In genomic region chr10:101576229-101576863, GRCh38 we compare ENCODE assay signal across 23 cellular contexts. TPM values are rescaled to one million over a fixed set of nuclear protein-coding genes. Genes with fewer than 3 reads are reported as not detected.
DNase-seq lines count a peak whose midpoint lies in the region; ATAC-seq and TF ChIP-seq lines count a peak whose summit lies in the region.
"Had no signal": no experiment of that assay in that cellular context is flagged by ENCODE, and none has a peak within 500 bp of the region (broad histone marks: within the 10 kb centered on the region; RNA-seq: fewer than 3 reads in every experiment).

No MANE protein-coding gene starts in this region.

- H3K4me1 Mint-ChIP-seq in endodermal cell, result peaks cover 10% of the 10 kb centered on the region
- H3K4me1 Mint-ChIP-seq: activated B cell treated with CpG ODN at 0.5 μM for 24 hours; CD4-positive, CD25-positive, alpha-beta regulatory T cell; mesothelial cell of epicardium had no signal

- no peak overlapping the region for H3K9ac ChIP-seq in endodermal cell (ENCODE audit: extremely low read depth, low read length, poor library complexity, severe bottlenecking)
- H3K9ac ChIP-seq in mesenchymal stem cell (ENCODE audit: low read length), result no peak overlapping the region

- H3K9me3 Mint-ChIP-seq in endodermal cell, result peaks cover 13% of the 10 kb centered on the region
- H3K9me3 Mint-ChIP-seq: CD4-positive, CD25-positive, alpha-beta regulatory T cell; mesothelial cell of epicardium; natural killer cell treated with Interleukin-12 subunit alpha and Interleukin-12 subunit beta and Interleukin-15 and Interleukin-18, amount 100 ng/mL, for 72 hours had no signal

- no peak for ATAC-seq in GM18519 (IDR thresholded peaks at IDR 0.05; ENCODE audit: low FRiP score, unreplicated experiment)
- ATAC-seq: left lobe of liver; natural killer cell treated with Interleukin-12 subunit alpha and Interleukin-12 subunit beta and Interleukin-15 and Interleukin-18, amount 100 ng/mL, for 72 hours had no signal

- H4K91ac ChIP-seq in mesenchymal stem cell (ENCODE audit: low read length), result no peak overlapping the region

- DNase-seq in Daoy (ENCODE audit: low read depth) (peak; percentile 21), LoVo (ENCODE audit: low spot score) (peak; percentile 10), endodermal cell (no peak), mesenchymal stem cell (peak; percentile 33), testis (no peak)
- no peak for DNase-seq in stimulated activated naive CD4-positive, alpha-beta T cell treated with Interleukin-2 at 50 U/mL for 16 hours (lab: John Stamatoyannopoulos, UW)
- DNase-seq: activated B cell treated with CpG ODN at 0.5 μM for 24 hours; activated CD4-positive, alpha-beta T cell treated with anti-CD3 and anti-CD28 coated beads, Interleukin-2, amount 50 U/mL, for 4 hours; activated CD8-positive, alpha-beta memory T cell treated with anti-CD3 and anti-CD28 coated beads, Interleukin-2, amount 50 U/mL, for 48 hours; activated effector memory CD4-positive, alpha-beta T cell treated with Interleukin-2 at 50 U/mL for 16 hours; CD4-positive, CD25-positive, alpha-beta regulatory T cell; DMS 273 treated with DMSO at 0.1 percent for 48 hours; effector CD8-positive, alpha-beta T cell; heart right ventricle; Karpas-422; NCI-H1092; NCI-H2029 treated with DMSO at 0.1 percent for 48 hours; NCI-H345 had no signal

- peak overlapping the region in 1 of 2 experiments; percentile 34 for H2BK12ac ChIP-seq in mesenchymal stem cell (ENCODE audit: low read length in 2 of 2)

- H3K27ac ChIP-seq in endodermal cell (ENCODE audit: low read depth, low read length) (no peak overlapping the region), mesenchymal stem cell (ENCODE audit: low read length, poor library complexity, severe bottlenecking) (no peak overlapping the region), testis (no peak overlapping the region)
- H3K27ac ChIP-seq: heart right ventricle, vagina had no signal

- H3K4me3 Mint-ChIP-seq in endodermal cell, result no peak overlapping the region
- H3K4me3 Mint-ChIP-seq: activated B cell treated with CpG ODN at 0.5 μM for 24 hours; mesothelial cell of epicardium; natural killer cell treated with Interleukin-12 subunit alpha and Interleukin-12 subunit beta and Interleukin-15 and Interleukin-18, amount 100 ng/mL, for 72 hours had no signal

- no peaks in the 10 kb centered on the region for H3K79me1 ChIP-seq in mesenchymal stem cell (replicated peaks; ENCODE audit: low read length, poor library complexity, severe bottlenecking)

- H3K4me3 ChIP-seq in endodermal cell (ENCODE audit: low read length), result no peak overlapping the region
- no peak overlapping the region for H3K4me3 ChIP-seq in mesenchymal stem cell (ENCODE audit: insufficient read depth in 1 of 2, low read depth in 1 of 2, low read length in 2 of 2)
- no peak overlapping the region for H3K4me3 ChIP-seq in testis
- H3K4me3 ChIP-seq: heart right ventricle, vagina had no signal

- peaks cover 21% of the 10 kb centered on the region for H3K36me3 ChIP-seq in endodermal cell (ENCODE audit: control insufficient read depth, insufficient read depth, low read length)
- H3K36me3 ChIP-seq in mesenchymal stem cell (ENCODE audit: control insufficient read depth in 1 of 2, insufficient read depth in 2 of 2, low read depth in 1 of 2, low read length in 2 of 2), result peaks cover 34 to 47% of the 10 kb centered on the region in 2 experiments
- H3K36me3 ChIP-seq in testis (ENCODE audit: low read depth, missing control alignments), result no peaks in the 10 kb centered on the region

- H3K4me2 ChIP-seq in mesenchymal stem cell (ENCODE audit: low read length, poor library complexity, severe bottlenecking), result no peak overlapping the region

- WGBS in endodermal cell (ENCODE audit: insufficient coverage in 1 of 2, insufficient read length in 1 of 2), 2 experiments, result 92% methylated on average over 5 to 7 of the region's 7 CpGs
- 80% methylated on average over 5 of the region's 7 CpGs for WGBS in mesenchymal stem cell
- 92 to 95% methylated on average over 6 to 7 of the region's 7 CpGs for WGBS in testis, 2 donors

- H3K18ac ChIP-seq in mesenchymal stem cell (ENCODE audit: low read depth in 1 of 2, low read length in 2 of 2), result no peak overlapping the region

- no peak overlapping the region for H2BK120ac ChIP-seq in mesenchymal stem cell (ENCODE audit: low read depth, low read length)

- H3K9me3 ChIP-seq in endodermal cell (ENCODE audit: control insufficient read depth, low read length), result peaks cover 9% of the 10 kb centered on the region
- peaks cover 6% of the 10 kb centered on the region for H3K9me3 ChIP-seq in mesenchymal stem cell (ENCODE audit: control insufficient read depth, low read length)
- H3K9me3 ChIP-seq in testis, result no peaks in the 10 kb centered on the region

- TF ChIP-seq CTCF in endodermal cell (conservative IDR thresholded peaks at IDR 0.05) (no peak), testis (IDR thresholded peaks at IDR 0.05) (no peak)

- H3K23ac ChIP-seq in mesenchymal stem cell (ENCODE audit: low read length in 2 of 2), result no peak overlapping the region

- intact Hi-C loops in testis (cut with DNase I; ENCODE audit: low total_unique reads), result no loop called here

- H3K4me1 ChIP-seq in endodermal cell (ENCODE audit: control insufficient read depth, insufficient read depth, low read length) (peaks cover 3% of the 10 kb centered on the region), mesenchymal stem cell (ENCODE audit: control insufficient read depth, insufficient read depth, low read depth, low read length) (no peaks in the 10 kb centered on the region), testis (no peaks in the 10 kb centered on the region)
- H3K4me1 ChIP-seq: heart right ventricle, vagina had no signal

- H2AFZ ChIP-seq in mesenchymal stem cell (ENCODE audit: low read depth, low read length), result no peak overlapping the region

- H2AK5ac ChIP-seq in mesenchymal stem cell (ENCODE audit: low read length, severe bottlenecking), result no peak overlapping the region

- no peak for TF ChIP-seq POLR2A in testis (IDR thresholded peaks at IDR 0.05)

- H3K27ac Mint-ChIP-seq in endodermal cell, result peak overlapping the region; percentile 55
- H3K27ac Mint-ChIP-seq: activated B cell treated with CpG ODN at 0.5 μM for 24 hours; mesothelial cell of epicardium; natural killer cell treated with Interleukin-12 subunit alpha and Interleukin-12 subunit beta and Interleukin-15 and Interleukin-18, amount 100 ng/mL, for 72 hours had no signal

- H3K27me3 ChIP-seq in endodermal cell (ENCODE audit: control insufficient read depth, insufficient read depth, low read length, poor library complexity, severe bottlenecking), result peaks cover 19% of the 10 kb centered on the region
- H3K27me3 ChIP-seq in mesenchymal stem cell (ENCODE audit: control insufficient read depth in 1 of 2, insufficient read depth in 1 of 2, low read length in 2 of 2), result peaks cover 0 to 3% of the 10 kb centered on the region in 2 experiments
- H3K27me3 ChIP-seq in testis, result no peaks in the 10 kb centered on the region
- H3K27me3 ChIP-seq: heart right ventricle, vagina had no signal

- no peak overlapping the region for H2BK15ac ChIP-seq in mesenchymal stem cell (ENCODE audit: low read depth, poor library complexity, severe bottlenecking)

- no peak overlapping the region for H4K8ac ChIP-seq in mesenchymal stem cell (ENCODE audit: low read length)

- H3K36me3 Mint-ChIP-seq in endodermal cell (ENCODE audit: low read depth), result peaks cover 45% of the 10 kb centered on the region
- H3K36me3 Mint-ChIP-seq: natural killer cell treated with Interleukin-12 subunit alpha and Interleukin-12 subunit beta and Interleukin-15 and Interleukin-18, amount 100 ng/mL, for 72 hours had no signal

- H3K14ac ChIP-seq in mesenchymal stem cell (ENCODE audit: low read length in 2 of 2), result peak overlapping the region in 1 of 2 experiments; percentile 11

- H3K4ac ChIP-seq in mesenchymal stem cell (ENCODE audit: low read depth in 1 of 2, low read length in 2 of 2), result no peak overlapping the region

- H2BK5ac ChIP-seq in mesenchymal stem cell (ENCODE audit: low read depth, low read length, poor library complexity, severe bottlenecking), result no peak overlapping the region

- peaks cover 22% of the 10 kb centered on the region for H3K27me3 Mint-ChIP-seq in endodermal cell (ENCODE audit: insufficient read depth)
- H3K27me3 Mint-ChIP-seq: activated B cell treated with CpG ODN at 0.5 μM for 24 hours; CD4-positive, CD25-positive, alpha-beta regulatory T cell; natural killer cell treated with Interleukin-12 subunit alpha and Interleukin-12 subunit beta and Interleukin-15 and Interleukin-18, amount 100 ng/mL, for 72 hours had no signal

RNA-seq across cellular contexts. Expression of gene POLL, which starts 11.7 kb away (rescaled TPM):
- total RNA-seq in Daoy (2014; rRNA removed; shearing (Covaris generic)), result 4.6 and 6.5 TPM in 2 replicates
- total RNA-seq in endodermal cell, result 10 to 100 TPM; 51.8 to 59.3 TPM
- polyA plus RNA-seq in endodermal cell (2013, experiment 1 of 2), result 39.0 TPM
- 28.8 TPM for polyA plus RNA-seq in endodermal cell (2013, experiment 2 of 2)
- 13.6 TPM for polyA plus RNA-seq in mesenchymal stem cell (2013, experiment 1 of 2)
- 12.5 TPM for polyA plus RNA-seq in mesenchymal stem cell (2013, experiment 2 of 2)
- total RNA-seq in testis, result 10 to 100 TPM; 50.3 to 53.5 TPM
- polyA plus RNA-seq in testis (ENCODE audit: insufficient read depth, low read depth, low replicate concordance), result 93.1 TPM

RNA-seq across cellular contexts. Expression of gene DPCD, which starts 11.8 kb away (rescaled TPM):
- total RNA-seq in Daoy (2014; rRNA removed; shearing (Covaris generic)), result 76.1 and 85.7 TPM in 2 replicates
- total RNA-seq in endodermal cell (10 to 100 TPM; 33.3 to 52.0 TPM), testis (10 to 100 TPM; 70.9 to 87.6 TPM)
- 43.1 TPM for polyA plus RNA-seq in endodermal cell (2013, experiment 1 of 2)
- polyA plus RNA-seq in endodermal cell (2013, experiment 2 of 2), result 46.7 TPM
- 37.7 TPM for polyA plus RNA-seq in mesenchymal stem cell (2013, experiment 1 of 2)
- polyA plus RNA-seq in mesenchymal stem cell (2013, experiment 2 of 2), result 36.7 TPM
- 267 TPM for polyA plus RNA-seq in testis (ENCODE audit: insufficient read depth, low read depth, low replicate concordance)
- total RNA-seq: CD4-positive, CD25-positive, alpha-beta regulatory T cell had no signal

Comparison
In these comparisons a context has a peak if more than half of its experiments do, and no peak if none do; other contexts are left out.
1. DNase-seq: peak in Daoy (single experiment), LoVo (single experiment) and mesenchymal stem cell (single experiment); none in endodermal cell (single experiment), stimulated activated naive CD4-positive, alpha-beta T cell treated with Interleukin-2 at 50 U/mL for 16 hours (single experiment) and testis (single experiment).